In genomic region chr7:20358106-20358505, GRCh38 we compare ENCODE assay signal across 9 cellular contexts. TPM values are rescaled to one million over a fixed set of nuclear protein-coding genes. Genes with fewer than 3 reads are reported as not detected.
"Had no signal": no experiment of that assay in that cellular context is flagged by ENCODE, and none has a peak within 500 bp of the region (broad histone marks: within the 10 kb centered on the region; RNA-seq: fewer than 3 reads in every experiment).

No MANE protein-coding gene starts in this region.

- H3K27ac ChIP-seq: GM23248 had no signal

- ATAC-seq: GM23338, HCT116 had no signal

- H3K9me3 Mint-ChIP-seq: GM23338, H9 had no signal

- H3K4me2 ChIP-seq: GM23338 had no signal

- H3K4me3 Mint-ChIP-seq: GM23338, H9, HFFc6 had no signal

- H3K36me3 ChIP-seq: HAP-1 had no signal

- DNase-seq: GM23248, GOT3, H7, H9, HCEC 1CT, HFFc6 had no signal

- H3K4me3 ChIP-seq: GM23248, GM23338, HAP-1 had no signal

- H3K27ac Mint-ChIP-seq: GM23338, H9, HFFc6 had no signal

- H3K9me3 ChIP-seq: HAP-1 had no signal

- H2AFZ ChIP-seq: GM23248, GM23338 had no signal

- H3K9ac ChIP-seq: GM23248 had no signal

RNA-seq across cellular contexts. Expression of gene ITGB8, which starts 27.4 kb away (rescaled TPM):
- total RNA-seq: HFFc6 had no signal
